ENCODE assay signal across 29 cellular contexts in the genomic region with DNA sequence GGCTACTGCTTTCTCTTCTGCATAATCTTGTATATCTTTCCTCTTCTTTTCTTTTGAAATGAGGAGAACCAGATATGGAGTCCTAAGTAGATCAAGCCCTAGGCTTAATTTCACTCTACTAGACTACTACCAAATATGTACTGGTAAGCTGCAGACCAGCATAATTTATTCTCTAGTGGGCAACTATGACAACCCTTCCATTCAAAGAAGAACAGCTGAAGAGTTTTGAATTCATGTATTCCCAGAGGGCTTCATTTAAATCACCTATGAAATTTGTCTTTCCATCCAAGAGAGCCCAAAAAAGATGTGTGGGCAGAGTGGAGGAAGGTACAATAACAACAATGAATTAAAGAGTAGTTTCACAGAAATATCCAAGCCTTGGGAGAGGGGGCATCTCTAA.
"Had no signal": no experiment of that assay in that cellular context is flagged by ENCODE, and none has a peak within 500 bp of the region (broad histone marks: within the 10 kb centered on the region; RNA-seq: fewer than 3 reads in every experiment).

No MANE protein-coding gene starts in this region.

- H3K4me3 ChIP-seq: ascending aorta, breast epithelium, cardiac muscle cell, colonic mucosa, esophagus squamous epithelium had no signal

- H3K27me3 ChIP-seq: ascending aorta, breast epithelium, cardiac muscle cell, colonic mucosa, esophagus squamous epithelium had no signal

- DNase-seq: activated CD4-positive, alpha-beta memory T cell treated with anti-CD3 and anti-CD28 coated beads, Interleukin-2, amount 10 ng/mL, durations not matched to agents 7 days and 5 days; activated CD4-positive, alpha-beta T cell treated with anti-CD3 and anti-CD28 coated beads for 1 hour; activated CD4-positive, alpha-beta T cell treated with anti-CD3 and anti-CD28 coated beads for 4 hours; activated CD4-positive, alpha-beta T cell treated with anti-CD3 and anti-CD28 coated beads, Interleukin-2, amount 10 ng/mL, durations not matched to agents 7 days and 5 days; activated CD4-positive, alpha-beta T cell treated with anti-CD3 and anti-CD28 coated beads, Interleukin-2, amount 50 U/mL, for 4 hours; activated CD4-positive, CD25-positive, alpha-beta regulatory T cell; activated CD8-positive, alpha-beta memory T cell treated with anti-CD3 and anti-CD28 coated beads, Interleukin-2, amount 50 U/mL, for 48 hours; activated gamma-delta T cell; activated naive CD4-positive, alpha-beta T cell; activated naive CD4-positive, alpha-beta T cell treated with anti-CD3 and anti-CD28 coated beads, Interleukin-2, amount 10 ng/mL, durations not matched to agents 7 days and 5 days; activated naive CD8-positive, alpha-beta T cell treated with anti-CD3 and anti-CD28 coated beads, Interleukin-2, amount 10 ng/mL, durations not matched to agents 7 days and 5 days; activated T-cell treated with anti-CD3 and anti-CD28 coated beads for 4 hours; activated T-cell treated with anti-CD3 and anti-CD28 coated beads, Interleukin-2, amount 50 U/mL, for 24 hours; activated T-cell treated with anti-CD3 and anti-CD28 coated beads, Interleukin-2, amount 50 U/mL, for 72 hours; central memory CD4-positive, alpha-beta T cell; cerebellar nuclear complex; colonic mucosa; effector CD8-positive, alpha-beta T cell; esophagus squamous epithelium; head of caudate nucleus; T-helper 1 cell; T-helper 17 cell; T1000 had no signal

- H3K27ac ChIP-seq: ascending aorta, breast epithelium, cardiac muscle cell, colonic mucosa, epithelial cell of prostate, esophagus squamous epithelium had no signal

- FAIRE-seq: endothelial cell of umbilical vein had no signal

- ATAC-seq: activated naive CD4-positive, alpha-beta T cell treated with anti-CD3 and anti-CD28 coated beads, Interleukin-2, amount 50 U/mL, for 72 hours; activated T-cell treated with anti-CD3 and anti-CD28 coated beads, Interleukin-2, amount 50 U/mL, for 72 hours; T-helper 17 cell had no signal

- H3K36me3 ChIP-seq: ascending aorta, breast epithelium, cardiac muscle cell, colonic mucosa had no signal

- H3K9me3 ChIP-seq: ascending aorta, breast epithelium, colonic mucosa, esophagus squamous epithelium had no signal

- H3K4me1 ChIP-seq: ascending aorta, breast epithelium, colonic mucosa had no signal
